1 cellular context compared by ENCODE assay signal in genomic region chr2:70902067-70902442, GRCh38.
TF ChIP-seq lines count a peak whose summit lies in the region.

No MANE protein-coding gene starts in this region.

TF ChIP-seq in HEK293, 187 proteins besides CTCF, POLR2A, EP300 and RAD21 (continued from another document):
- TF ChIP-seq, protein P1, sequence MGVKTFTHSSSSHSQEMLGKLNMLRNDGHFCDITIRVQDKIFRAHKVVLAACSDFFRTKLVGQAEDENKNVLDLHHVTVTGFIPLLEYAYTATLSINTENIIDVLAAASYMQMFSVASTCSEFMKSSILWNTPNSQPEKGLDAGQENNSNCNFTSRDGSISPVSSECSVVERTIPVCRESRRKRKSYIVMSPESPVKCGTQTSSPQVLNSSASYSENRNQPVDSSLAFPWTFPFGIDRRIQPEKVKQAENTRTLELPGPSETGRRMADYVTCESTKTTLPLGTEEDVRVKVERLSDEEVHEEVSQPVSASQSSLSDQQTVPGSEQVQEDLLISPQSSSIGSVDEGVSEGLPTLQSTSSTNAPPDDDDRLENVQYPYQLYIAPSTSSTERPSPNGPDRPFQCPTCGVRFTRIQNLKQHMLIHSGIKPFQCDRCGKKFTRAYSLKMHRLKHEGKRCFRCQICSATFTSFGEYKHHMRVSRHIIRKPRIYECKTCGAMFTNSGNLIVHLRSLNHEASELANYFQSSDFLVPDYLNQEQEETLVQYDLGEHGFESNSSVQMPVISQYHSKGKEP (tag by site-specific recombination; IDR thresholded peaks at IDR 0.05): no peak
- no peak for TF ChIP-seq GLI4 (tag by site-specific recombination; IDR thresholded peaks at IDR 0.05)
- no peak for TF ChIP-seq ZNF157 (tag by site-specific recombination; IDR thresholded peaks at IDR 0.05)
- no peak for TF ChIP-seq OVOL3 (tag by site-specific recombination; IDR thresholded peaks at IDR 0.05)
- TF ChIP-seq ZNF302 (tag by site-specific recombination; IDR thresholded peaks at IDR 0.05; ENCODE audit: low read depth): no peak
- TF ChIP-seq, protein P2, sequence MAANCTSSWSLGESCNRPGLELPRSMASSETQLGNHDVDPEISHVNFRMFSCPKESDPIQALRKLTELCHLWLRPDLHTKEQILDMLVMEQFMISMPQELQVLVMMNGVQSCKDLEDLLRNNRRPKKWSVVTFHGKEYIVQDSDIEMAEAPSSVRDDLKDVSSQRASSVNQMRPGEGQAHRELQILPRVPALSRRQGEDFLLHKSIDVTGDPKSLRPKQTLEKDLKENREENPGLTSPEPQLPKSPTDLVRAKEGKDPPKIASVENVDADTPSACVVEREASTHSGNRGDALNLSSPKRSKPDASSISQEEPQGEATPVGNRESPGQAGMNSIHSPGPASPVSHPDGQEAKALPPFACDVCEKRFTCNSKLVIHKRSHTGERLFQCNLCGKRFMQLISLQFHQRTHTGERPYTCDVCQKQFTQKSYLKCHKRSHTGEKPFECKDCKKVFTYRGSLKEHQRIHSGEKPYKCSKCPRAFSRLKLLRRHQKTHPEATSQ (tag by site-specific recombination; IDR thresholded peaks at IDR 0.05): no peak
- no peak for TF ChIP-seq ZNF596 (tag by site-specific recombination; IDR thresholded peaks at IDR 0.05)
- no peak for TF ChIP-seq ZNF830 (tag by site-specific recombination; IDR thresholded peaks at IDR 0.05; ENCODE audit: low read depth)
- peak; percentile 96 for TF ChIP-seq SCRT2 (tag by site-specific recombination; IDR thresholded peaks at IDR 0.05)
- no peak for TF ChIP-seq MYNN (tag by site-specific recombination; IDR thresholded peaks at IDR 0.05; ENCODE audit: borderline replicate concordance)
- TF ChIP-seq ZNF704 (tag by site-specific recombination; IDR thresholded peaks at IDR 0.05): no peak
- TF ChIP-seq PRDM10 (tag by site-specific recombination; IDR thresholded peaks at IDR 0.05): no peak
- TF ChIP-seq ZNF335 (tag by site-specific recombination; conservative IDR thresholded peaks at IDR 0.05): peak; percentile 54
- TF ChIP-seq ZNF571 (tag by site-specific recombination; IDR thresholded peaks at IDR 0.05): no peak
- TF ChIP-seq ZNF248 (tag by site-specific recombination; IDR thresholded peaks at IDR 0.05): no peak
- TF ChIP-seq SETDB1 (IDR thresholded peaks at IDR 0.05; ENCODE audit: insufficient read length, low read length): no peak
- TF ChIP-seq, protein P3, sequence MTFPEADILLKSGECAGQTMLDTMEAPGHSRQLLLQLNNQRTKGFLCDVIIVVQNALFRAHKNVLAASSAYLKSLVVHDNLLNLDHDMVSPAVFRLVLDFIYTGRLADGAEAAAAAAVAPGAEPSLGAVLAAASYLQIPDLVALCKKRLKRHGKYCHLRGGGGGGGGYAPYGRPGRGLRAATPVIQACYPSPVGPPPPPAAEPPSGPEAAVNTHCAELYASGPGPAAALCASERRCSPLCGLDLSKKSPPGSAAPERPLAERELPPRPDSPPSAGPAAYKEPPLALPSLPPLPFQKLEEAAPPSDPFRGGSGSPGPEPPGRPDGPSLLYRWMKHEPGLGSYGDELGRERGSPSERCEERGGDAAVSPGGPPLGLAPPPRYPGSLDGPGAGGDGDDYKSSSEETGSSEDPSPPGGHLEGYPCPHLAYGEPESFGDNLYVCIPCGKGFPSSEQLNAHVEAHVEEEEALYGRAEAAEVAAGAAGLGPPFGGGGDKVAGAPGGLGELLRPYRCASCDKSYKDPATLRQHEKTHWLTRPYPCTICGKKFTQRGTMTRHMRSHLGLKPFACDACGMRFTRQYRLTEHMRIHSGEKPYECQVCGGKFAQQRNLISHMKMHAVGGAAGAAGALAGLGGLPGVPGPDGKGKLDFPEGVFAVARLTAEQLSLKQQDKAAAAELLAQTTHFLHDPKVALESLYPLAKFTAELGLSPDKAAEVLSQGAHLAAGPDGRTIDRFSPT (tag by site-specific recombination; IDR thresholded peaks at IDR 0.05): 0 out of 2 replicates have a peak, but pooled peaks have one; percentile 27
- TF ChIP-seq ZFHX2 (tag by site-specific recombination; conservative IDR thresholded peaks at IDR 0.05): peak; percentile 28; the same call in 1 of the 2 replicates
- no peak for TF ChIP-seq SP3 (tag by site-specific recombination; IDR thresholded peaks at IDR 0.05)
- TF ChIP-seq ZNF23 (tag by site-specific recombination; IDR thresholded peaks at IDR 0.05; ENCODE audit: borderline replicate concordance): no peak
- no peak for TF ChIP-seq ZNF398 (tag by site-specific recombination; IDR thresholded peaks at IDR 0.05)
- 0 out of 2 replicates have a peak, but pooled peaks have one; percentile 21 for TF ChIP-seq ZBTB17 (tag by site-specific recombination; IDR thresholded peaks at IDR 0.05)
- TF ChIP-seq KLF8 (tag by site-specific recombination; IDR thresholded peaks at IDR 0.05): no peak
- no peak for TF ChIP-seq ZNF37A (tag by site-specific recombination; IDR thresholded peaks at IDR 0.05)
- TF ChIP-seq ZBTB20 (tag by site-specific recombination; IDR thresholded peaks at IDR 0.05): peak; percentile 86
- peak; percentile 94; the same call in 1 of the 2 replicates for TF ChIP-seq SCRT1 (tag by site-specific recombination; IDR thresholded peaks at IDR 0.05; ENCODE audit: borderline replicate concordance)
- TF ChIP-seq, protein P4, sequence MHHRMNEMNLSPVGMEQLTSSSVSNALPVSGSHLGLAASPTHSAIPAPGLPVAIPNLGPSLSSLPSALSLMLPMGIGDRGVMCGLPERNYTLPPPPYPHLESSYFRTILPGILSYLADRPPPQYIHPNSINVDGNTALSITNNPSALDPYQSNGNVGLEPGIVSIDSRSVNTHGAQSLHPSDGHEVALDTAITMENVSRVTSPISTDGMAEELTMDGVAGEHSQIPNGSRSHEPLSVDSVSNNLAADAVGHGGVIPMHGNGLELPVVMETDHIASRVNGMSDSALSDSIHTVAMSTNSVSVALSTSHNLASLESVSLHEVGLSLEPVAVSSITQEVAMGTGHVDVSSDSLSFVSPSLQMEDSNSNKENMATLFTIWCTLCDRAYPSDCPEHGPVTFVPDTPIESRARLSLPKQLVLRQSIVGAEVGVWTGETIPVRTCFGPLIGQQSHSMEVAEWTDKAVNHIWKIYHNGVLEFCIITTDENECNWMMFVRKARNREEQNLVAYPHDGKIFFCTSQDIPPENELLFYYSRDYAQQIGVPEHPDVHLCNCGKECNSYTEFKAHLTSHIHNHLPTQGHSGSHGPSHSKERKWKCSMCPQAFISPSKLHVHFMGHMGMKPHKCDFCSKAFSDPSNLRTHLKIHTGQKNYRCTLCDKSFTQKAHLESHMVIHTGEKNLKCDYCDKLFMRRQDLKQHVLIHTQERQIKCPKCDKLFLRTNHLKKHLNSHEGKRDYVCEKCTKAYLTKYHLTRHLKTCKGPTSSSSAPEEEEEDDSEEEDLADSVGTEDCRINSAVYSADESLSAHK (tag by site-specific recombination; IDR thresholded peaks at IDR 0.05): no peak
- TF ChIP-seq ZNF214 (tag by site-specific recombination; IDR thresholded peaks at IDR 0.05; ENCODE audit: borderline replicate concordance): no peak
- TF ChIP-seq ZNF426 (tag by site-specific recombination; IDR thresholded peaks at IDR 0.05): no peak
